ENCODE assay signal across 7 cellular contexts in genomic region chr12:76646366-76646765, GRCh38.
"Had no signal": no experiment of that assay in that cellular context is flagged by ENCODE, and none has a peak within 500 bp of the region (broad histone marks: within the 10 kb centered on the region; RNA-seq: fewer than 3 reads in every experiment).

No MANE protein-coding gene starts in this region.

- H3K4me1 Mint-ChIP-seq: IgD-negative memory B cell had no signal

- H3K9me3 Mint-ChIP-seq: HFFc6, IgD-negative memory B cell had no signal

- H3K4me3 Mint-ChIP-seq: HFFc6, IgD-negative memory B cell had no signal

- H3K36me3 Mint-ChIP-seq: IgD-negative memory B cell had no signal

- DNase-seq: GM23248, GOT3, H7, HFFc6 had no signal

- H3K27ac Mint-ChIP-seq: HFFc6 had no signal

- ATAC-seq: HCT116, HepG2 had no signal
